In genomic region chr3:161484226-161484625, GRCh38 we compare ENCODE assay signal across 26 cellular contexts. TPM values are rescaled to one million over a fixed set of nuclear protein-coding genes. Genes with fewer than 3 reads are reported as not detected.
DNase-seq lines count a peak whose midpoint lies in the region; ATAC-seq and TF ChIP-seq lines count a peak whose summit lies in the region.
"Had no signal": no experiment of that assay in that cellular context is flagged by ENCODE, and none has a peak within 500 bp of the region (broad histone marks: within the 10 kb centered on the region; RNA-seq: fewer than 3 reads in every experiment).

No MANE protein-coding gene starts in this region.

- H3K4me3 Mint-ChIP-seq in WTC11: no peak overlapping the region
- H3K4me3 Mint-ChIP-seq: CD14-positive monocyte; CD4-positive, alpha-beta T cell; CD8-positive, alpha-beta memory T cell; H9 had no signal

- no peak overlapping the region for H3K27ac ChIP-seq in spleen
- H3K27ac ChIP-seq: A549; BLaER1 treated with 17β-estradiol and CSF1 and Interleukin-3, amounts not matched to agents 10 nM and 100 nM; GM23248 had no signal

- ATAC-seq in WTC11: peak; percentile 48
- ATAC-seq: A549, HCT116 had no signal

- H3K4me3 ChIP-seq in spleen: no peak overlapping the region
- H3K4me3 ChIP-seq: A549; BLaER1 treated with 17β-estradiol and CSF1 and Interleukin-3, amounts not matched to agents 10 nM and 100 nM; GM23248 had no signal

- H3K27ac Mint-ChIP-seq in WTC11: no peak overlapping the region
- H3K27ac Mint-ChIP-seq: CD14-positive monocyte; CD4-positive, alpha-beta T cell; CD8-positive, alpha-beta memory T cell; H9 had no signal

- no peaks in the 10 kb centered on the region for H3K9me3 Mint-ChIP-seq in WTC11
- H3K9me3 Mint-ChIP-seq: CD4-positive, alpha-beta T cell; CD8-positive, alpha-beta memory T cell; H9 had no signal

- peaks cover 15% of the 10 kb centered on the region for H3K4me1 Mint-ChIP-seq in WTC11
- H3K4me1 Mint-ChIP-seq: CD8-positive, alpha-beta memory T cell had no signal

- no peaks in the 10 kb centered on the region for H3K36me3 ChIP-seq in spleen
- H3K36me3 ChIP-seq: BE2C; BLaER1 treated with 17β-estradiol and CSF1 and Interleukin-3, amounts not matched to agents 10 nM and 100 nM had no signal

- CTCF ChIA-PET in WTC11 (lab: Charles Lee): no interaction called here

- no peaks in the 10 kb centered on the region for H3K4me1 ChIP-seq in spleen
- H3K4me1 ChIP-seq: A549, BE2C had no signal

- no peaks in the 10 kb centered on the region for H3K9me3 ChIP-seq in spleen
- H3K9me3 ChIP-seq: A549; BE2C; BLaER1 treated with 17β-estradiol and CSF1 and Interleukin-3, amounts not matched to agents 10 nM and 100 nM had no signal

- POLR2A ChIA-PET in WTC11 (lab: Charles Lee): no interaction called here

- no peaks in the 10 kb centered on the region for H3K27me3 Mint-ChIP-seq in WTC11 (ENCODE audit: low read depth)

- DNase-seq in COLO829 (ENCODE audit: low spot score) (peak; percentile 86), NCI-H69 (lab: John Stamatoyannopoulos, UW) (peak; percentile 16), WTC11 (ENCODE audit: low spot score) (no peak), erythroblast (lab: John Stamatoyannopoulos, UW) (no peak), SW 1271 (lab: John Stamatoyannopoulos, UW) (no peak), spleen (no peak)
- DNase-seq: 8988T; ACHN; AML-193; BE2C; Calu3; CD4-positive, alpha-beta T cell; CD8-positive, alpha-beta memory T cell; COR-L47; DMS53; DMS79 treated with DMSO at 0.1 percent for 48 hours; GF-D8; GM23248; H9 had no signal

- intact Hi-C loops in spleen (cut with DNase I; ENCODE audit: low total_unique reads): no loop called here

- TF ChIP-seq CTCF in WTC11 (IDR thresholded peaks at IDR 0.05) (no peak), spleen (IDR thresholded peaks at IDR 0.05 in 8 of 11, conservative IDR thresholded peaks at IDR 0.05 in 3 of 11) (no peak)

- peaks cover 0 to 12% (median 0%) of the 10 kb centered on the region in 7 donors for H3K27me3 ChIP-seq in spleen (replicated peaks in 1 of 7)
- H3K27me3 ChIP-seq: BLaER1 treated with 17β-estradiol and CSF1 and Interleukin-3, amounts not matched to agents 10 nM and 100 nM had no signal

- TF ChIP-seq POLR2A in erythroblast (IDR thresholded peaks at IDR 0.05; ENCODE audit: low read length) (no peak), spleen (IDR thresholded peaks at IDR 0.05) (no peak)

- H3K36me3 Mint-ChIP-seq in WTC11: no peaks in the 10 kb centered on the region
- H3K36me3 Mint-ChIP-seq: CD14-positive monocyte; CD8-positive, alpha-beta memory T cell had no signal

- WGBS in spleen, 5 donors: 95 to 100% (median 96%) methylated on average over 1 of the region's 1 CpG

TF ChIP-seq in WTC11, 78 proteins besides CTCF, POLR2A, EP300 and RAD21:
- TF ChIP-seq TP53 (CRISPR knock-in tag; IDR thresholded peaks at IDR 0.05): no peak
- TF ChIP-seq ZMAT4 (CRISPR knock-in tag; IDR thresholded peaks at IDR 0.05): no peak
- TF ChIP-seq, protein P1, sequence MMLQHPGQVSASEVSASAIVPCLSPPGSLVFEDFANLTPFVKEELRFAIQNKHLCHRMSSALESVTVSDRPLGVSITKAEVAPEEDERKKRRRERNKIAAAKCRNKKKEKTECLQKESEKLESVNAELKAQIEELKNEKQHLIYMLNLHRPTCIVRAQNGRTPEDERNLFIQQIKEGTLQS (CRISPR knock-in tag; conservative IDR thresholded peaks at IDR 0.05): no peak
- no peak for TF ChIP-seq HMGA2 (CRISPR knock-in tag; IDR thresholded peaks at IDR 0.05)
- no peak for TF ChIP-seq RELA (CRISPR knock-in tag; IDR thresholded peaks at IDR 0.05; ENCODE audit: borderline replicate concordance)
- TF ChIP-seq, protein P2, sequence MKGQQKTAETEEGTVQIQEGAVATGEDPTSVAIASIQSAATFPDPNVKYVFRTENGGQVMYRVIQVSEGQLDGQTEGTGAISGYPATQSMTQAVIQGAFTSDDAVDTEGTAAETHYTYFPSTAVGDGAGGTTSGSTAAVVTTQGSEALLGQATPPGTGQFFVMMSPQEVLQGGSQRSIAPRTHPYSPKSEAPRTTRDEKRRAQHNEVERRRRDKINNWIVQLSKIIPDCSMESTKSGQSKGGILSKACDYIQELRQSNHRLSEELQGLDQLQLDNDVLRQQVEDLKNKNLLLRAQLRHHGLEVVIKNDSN (CRISPR knock-in tag; IDR thresholded peaks at IDR 0.05): no peak
- no peak for TF ChIP-seq CDX4 (CRISPR knock-in tag; IDR thresholded peaks at IDR 0.05; ENCODE audit: borderline replicate concordance)

RNA-seq across cellular contexts. Expression of gene OTOL1, which starts 12.4 kb away (rescaled TPM):
- total RNA-seq in WTC11 (2021) (not detected in 3 replicates), spleen (not detected)
- polyA plus RNA-seq in spleen: not detected
- total RNA-seq: Calu3; CD4-positive, alpha-beta T cell; CD8-positive, alpha-beta memory T cell; Daoy; G401; GM23248; H4; H9 had no signal
- polyA plus RNA-seq: A549; CD14-positive monocyte; CD8-positive, alpha-beta memory T cell; GM23248 had no signal

Comparison
In these comparisons a context has a peak if more than half of its experiments do, and no peak if none do; other contexts are left out.
1. DNase-seq: peak in COLO829 (single experiment) and NCI-H69 (single experiment); none in WTC11 (single experiment), erythroblast (0 of 2), SW 1271 (0 of 2) and spleen (single experiment).